ENCODE assay signal across 15 cellular contexts in the genomic region with DNA sequence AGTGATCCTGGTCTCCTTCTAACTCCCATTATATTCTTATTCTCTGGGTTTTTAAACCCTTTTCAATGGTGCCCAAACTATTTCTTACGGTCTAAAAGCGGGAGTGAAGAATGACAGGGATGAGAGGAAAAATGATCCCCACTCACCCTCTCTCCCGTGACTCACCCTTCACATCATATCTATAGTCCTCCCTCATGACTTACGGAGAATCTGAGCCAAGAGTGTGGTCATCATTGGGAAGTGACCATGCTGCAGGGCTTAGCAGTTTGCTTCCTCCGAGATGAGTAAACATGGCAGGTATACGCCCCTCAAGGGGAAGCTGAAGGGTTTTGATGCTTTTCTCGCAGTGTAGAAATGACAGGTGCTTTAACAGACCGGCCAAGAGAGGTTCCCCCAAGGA.
DNase-seq lines count a peak whose midpoint lies in the region; ATAC-seq, FAIRE-seq and TF ChIP-seq lines count a peak whose summit lies in the region.
"Had no signal": no experiment of that assay in that cellular context is flagged by ENCODE, and none has a peak within 500 bp of the region (broad histone marks: within the 10 kb centered on the region; RNA-seq: fewer than 3 reads in every experiment).

No MANE protein-coding gene starts in this region.

- peak; percentile 38 for ATAC-seq in sciatic nerve
- no peak for ATAC-seq in left lung
- no peak for ATAC-seq in HG03159 (IDR thresholded peaks at IDR 0.05; ENCODE audit: unreplicated experiment)

- no peak for TF ChIP-seq CTCF in left lung (IDR thresholded peaks at IDR 0.05)

- H3K4me3 ChIP-seq in left lung = no peak overlapping the region

- peak; percentile 21 for DNase-seq in HK-2 (ENCODE audit: unreplicated experiment)
- peak; percentile 71 for DNase-seq in RCC 7860 (ENCODE audit: low spot score)
- DNase-seq in epithelial cell of prostate (ENCODE audit: low read depth, low spot score) = peak; percentile 60
- DNase-seq in sciatic nerve (ENCODE audit: low spot score) = no peak
- no peak for DNase-seq in left lung
- no peak for DNase-seq in stimulated activated CD4-positive, alpha-beta T cell treated with anti-CD3 and anti-CD28 coated beads, Interleukin-12 subunit alpha, Interleukin-12 subunit beta, amount 100 ng/mL, for 4 hours
- DNase-seq: activated CD4-positive, alpha-beta memory T cell treated with anti-CD3 and anti-CD28 coated beads, Interleukin-2, amount 10 ng/mL, durations not matched to agents 7 days and 5 days; activated gamma-delta T cell; CD4-positive, CD25-positive, alpha-beta regulatory T cell; H9; Karpas-422; mesendoderm; NCI-H2171 had no signal

- peak; percentile 74 for FAIRE-seq in RCC 7860 (lab: Jason Lieb, UNC)

- H3K27ac ChIP-seq in epithelial cell of prostate (no peak overlapping the region), left lung (no peak overlapping the region)
- H3K27ac ChIP-seq: neutrophil had no signal

- no peaks in the 10 kb centered on the region for H3K4me1 ChIP-seq in left lung

- no peaks in the 10 kb centered on the region for H3K9me3 ChIP-seq in left lung
- H3K9me3 ChIP-seq: neutrophil had no signal

- no peaks in the 10 kb centered on the region for H3K36me3 ChIP-seq in left lung
- H3K36me3 ChIP-seq: neutrophil had no signal

- H3K27me3 ChIP-seq in left lung = no peaks in the 10 kb centered on the region
- H3K27me3 ChIP-seq: neutrophil had no signal

- intact Hi-C loops in sciatic nerve (cut with DNase I) (loop anchor here (10.0 kb wide), 1 partner anchor 510 kb away; no protein-coding TSS in a partner anchor), left lung (cut with DNase I) (no loop called here)

Comparison
In these comparisons a context has a peak if more than half of its experiments do, and no peak if none do; other contexts are left out.
1. DNase-seq: peak in HK-2 (single experiment), RCC 7860 (single experiment) and epithelial cell of prostate (single experiment); none in sciatic nerve (single experiment), left lung (0 of 2) and stimulated activated CD4-positive, alpha-beta T cell treated with anti-CD3 and anti-CD28 coated beads, Interleukin-12 subunit alpha, Interleukin-12 subunit beta, amount 100 ng/mL, for 4 hours (single experiment).